11 cellular contexts compared by ENCODE assay signal in genomic region chr7:31051598-31052503, GRCh38. TPM values are rescaled to one million over a fixed set of nuclear protein-coding genes. Genes with fewer than 3 reads are reported as not detected.
A peak's percentile ranks its signal among the peaks of the same experiment; 100 is the strongest.
DNase-seq lines count a peak whose midpoint lies in the region; ATAC-seq and TF ChIP-seq lines count a peak whose summit lies in the region.
"Had no signal": no experiment of that assay in that cellular context is flagged by ENCODE, and none has a peak within 500 bp of the region (broad histone marks: within the 10 kb centered on the region; RNA-seq: fewer than 3 reads in every experiment).

Gene ADCYAP1R1 (plus strand): TSS chr7:31052308. CDS start chr7:31063265, 10,957 bp downstream.

- WGBS in body of pancreas, 2 donors, result 5% methylated on average over 30 to 40 of the region's 61 CpGs

- intact Hi-C loops in body of pancreas (cut with DNase I), result loop anchor here (10.0 kb wide), 1 partner anchor 1233 kb away; no protein-coding TSS in a partner anchor
- intact Hi-C loops in left lung (cut with DNase I), result no loop called here

- H3K27ac ChIP-seq in body of pancreas, result no peak within 1 kb of the TSS
- H3K27ac ChIP-seq in left lung, result no peak within 1 kb of the TSS
- H3K27ac ChIP-seq in thoracic aorta, result no peak within 1 kb of the TSS

- H3K9me3 ChIP-seq in body of pancreas (no peaks in the 10 kb centered on the region), left lung (no peaks in the 10 kb centered on the region), thoracic aorta (no peaks in the 10 kb centered on the region)

- TF ChIP-seq POLR2A in body of pancreas (IDR thresholded peaks at IDR 0.05), result no peak

- H3K27ac Mint-ChIP-seq in activated naive CD4-positive, alpha-beta T cell treated with anti-CD3 and anti-CD28 coated beads, Interleukin-2, amount 50 U/mL, for 72 hours, result peak within 1 kb of the TSS in 1 of 2 donors; percentile 44

- H3K4me1 ChIP-seq in body of pancreas, result peaks cover 13% of the 10 kb centered on the region
- no peaks in the 10 kb centered on the region for H3K4me1 ChIP-seq in left lung
- peaks cover 0 to 9% of the 10 kb centered on the region in 2 donors for H3K4me1 ChIP-seq in thoracic aorta (ENCODE audit: control insufficient read depth in 1 of 2, low read depth in 2 of 2)

- H3K27me3 ChIP-seq in body of pancreas (peaks cover 0 to 21% of the 10 kb centered on the region in 2 donors), left lung (peaks cover 27 to 77% of the 10 kb centered on the region in 2 donors), thoracic aorta (replicated peaks; ENCODE audit: insufficient read depth) (no peaks in the 10 kb centered on the region)

- peaks cover 4 to 6% of the 10 kb centered on the region in 2 donors for H3K36me3 Mint-ChIP-seq in activated naive CD4-positive, alpha-beta T cell treated with anti-CD3 and anti-CD28 coated beads, Interleukin-2, amount 50 U/mL, for 72 hours

- TF ChIP-seq CTCF in body of pancreas (IDR thresholded peaks at IDR 0.05) (no peak), left lung (IDR thresholded peaks at IDR 0.05) (no peak), thoracic aorta (IDR thresholded peaks at IDR 0.05) (no peak)

- DNase-seq in DMS 273 (lab: John Stamatoyannopoulos, UW; ENCODE audit: unreplicated experiment) (peak; percentile 89), DMS 273 treated with DMSO at 0.1 percent for 48 hours (lab: John Stamatoyannopoulos, UW) (no peak), body of pancreas (no peak), left lung (no peak), thoracic aorta (ENCODE audit: low spot score) (no peak), NCI-H2029 (lab: John Stamatoyannopoulos, UW) (no peak)
- no peak for DNase-seq in activated naive CD4-positive, alpha-beta T cell treated with anti-CD3 and anti-CD28 coated beads, Interleukin-2, amount 50 U/mL, for 72 hours (ENCODE audit: low spot score in 2 of 2)
- DNase-seq: 8988T; activated naive CD4-positive, alpha-beta T cell; RPMI8226 had no signal

- no peaks in the 10 kb centered on the region for H3K9me3 Mint-ChIP-seq in activated naive CD4-positive, alpha-beta T cell treated with anti-CD3 and anti-CD28 coated beads, Interleukin-2, amount 50 U/mL, for 72 hours

- ATAC-seq in body of pancreas (peak; percentile 25), left lung (peak; percentile 30), thoracic aorta (ENCODE audit: insufficient number of reproducible peaks, low FRiP score, low read depth) (no peak), HG03045 (IDR thresholded peaks at IDR 0.05; ENCODE audit: unreplicated experiment) (no peak)
- ATAC-seq in activated naive CD4-positive, alpha-beta T cell treated with anti-CD3 and anti-CD28 coated beads, Interleukin-2, amount 50 U/mL, for 72 hours, result no peak

- no peaks in the 10 kb centered on the region for H3K36me3 ChIP-seq in body of pancreas (replicated peaks in 1 of 2; ENCODE audit: insufficient read depth in 1 of 2, low read depth in 2 of 2)
- no peaks in the 10 kb centered on the region for H3K36me3 ChIP-seq in left lung
- H3K36me3 ChIP-seq in thoracic aorta, result no peaks in the 10 kb centered on the region

- H3K4me3 ChIP-seq in body of pancreas (no peak within 1 kb of the TSS), left lung (peak within 1 kb of the TSS in 1 of 2 donors; percentile 7), thoracic aorta (peak within 1 kb of the TSS; percentile 29)

RNA-seq across cellular contexts. Expression of gene ADCYAP1R1, which starts in this region (rescaled TPM):
- 1 to 10 TPM; 1.8 to 8.2 TPM for total RNA-seq in body of pancreas
- 1 to 10 TPM in 1 of 2 donors, under 1 TPM in 1; 0.92 to 1.4 TPM for total RNA-seq in left lung
- total RNA-seq in thoracic aorta, result 1 to 10 TPM; 1.4 to 2.5 TPM
- total RNA-seq in activated naive CD4-positive, alpha-beta T cell treated with anti-CD3 and anti-CD28 coated beads, Interleukin-2, amount 50 U/mL, for 72 hours, result not detected

Comparison
In these comparisons a context has a peak if more than half of its experiments do, and no peak if none do; other contexts are left out.
1. ATAC-seq: peak in body of pancreas (single experiment) and left lung (single experiment); none in thoracic aorta (single experiment), activated naive CD4-positive, alpha-beta T cell treated with anti-CD3 and anti-CD28 coated beads, Interleukin-2, amount 50 U/mL, for 72 hours (0 of 2) and HG03045 (single experiment).